Comparison of ENCODE assay signal across 1 cellular context in the genomic region with DNA sequence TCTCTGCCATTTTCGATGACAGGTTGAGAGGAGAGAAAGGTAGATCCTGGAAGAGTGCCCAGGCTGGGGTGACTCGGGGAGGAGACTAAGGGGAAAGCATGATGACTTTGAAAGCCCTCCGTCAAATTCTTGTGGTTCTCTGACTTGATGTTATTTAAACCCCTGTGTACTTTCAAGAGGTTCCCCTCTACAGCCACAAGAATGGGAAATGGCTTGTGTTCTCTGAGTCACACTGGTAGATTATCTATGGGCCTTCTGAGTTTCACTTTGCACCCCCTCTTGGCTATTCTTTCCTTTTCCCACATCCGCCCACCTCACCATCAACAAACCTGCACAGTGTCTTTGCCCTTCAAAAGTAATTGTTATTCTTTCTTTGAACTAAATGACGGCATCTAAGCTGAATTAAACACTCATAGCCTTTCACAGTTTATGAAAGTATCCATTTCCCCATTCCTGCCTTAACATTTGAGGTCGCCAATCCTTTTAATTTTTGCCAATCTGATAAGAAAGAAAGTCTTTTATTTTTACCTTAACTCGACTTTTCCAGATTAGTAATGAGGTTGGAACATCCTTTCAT.
TF ChIP-seq lines count a peak whose summit lies in the region.

No MANE protein-coding gene starts in this region.

TF ChIP-seq in GM12878, 131 proteins besides CTCF, POLR2A, EP300 and RAD21 (continued from another document):
- TF ChIP-seq, protein P1, sequence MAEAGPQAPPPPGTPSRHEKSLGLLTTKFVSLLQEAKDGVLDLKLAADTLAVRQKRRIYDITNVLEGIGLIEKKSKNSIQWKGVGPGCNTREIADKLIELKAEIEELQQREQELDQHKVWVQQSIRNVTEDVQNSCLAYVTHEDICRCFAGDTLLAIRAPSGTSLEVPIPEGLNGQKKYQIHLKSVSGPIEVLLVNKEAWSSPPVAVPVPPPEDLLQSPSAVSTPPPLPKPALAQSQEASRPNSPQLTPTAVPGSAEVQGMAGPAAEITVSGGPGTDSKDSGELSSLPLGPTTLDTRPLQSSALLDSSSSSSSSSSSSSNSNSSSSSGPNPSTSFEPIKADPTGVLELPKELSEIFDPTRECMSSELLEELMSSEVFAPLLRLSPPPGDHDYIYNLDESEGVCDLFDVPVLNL (IDR thresholded peaks at IDR 0.05; ENCODE audit: low read depth, low read length): no peak
- TF ChIP-seq TCF12 (IDR thresholded peaks at IDR 0.05; ENCODE audit: low read depth, low read length) (peak; percentile 68; the same call in 1 of the 2 replicates), SRF (IDR thresholded peaks at IDR 0.05; ENCODE audit: low read depth in 2 of 2, low read length in 2 of 2) (no peak), KAT2A (conservative IDR thresholded peaks at IDR 0.05; ENCODE audit: control insufficient read depth, low read depth, low read length) (no peak), CHD2 (IDR thresholded peaks at IDR 0.05; ENCODE audit: borderline replicate concordance, low read depth, low read length) (peak; percentile 70; the same call in 1 of the 2 replicates), HCFC1 (IDR thresholded peaks at IDR 0.05; ENCODE audit: low read length) (no peak), JUNB (IDR thresholded peaks at IDR 0.05) (peak; percentile 77), WRNIP1 (IDR thresholded peaks at IDR 0.05; ENCODE audit: borderline replicate concordance, low read depth, low read length) (no peak), RFX5 (IDR thresholded peaks at IDR 0.05; ENCODE audit: low read depth, low read length) (no peak), NBN (IDR thresholded peaks at IDR 0.05) (peak; percentile 97)
- TF ChIP-seq, protein P2, sequence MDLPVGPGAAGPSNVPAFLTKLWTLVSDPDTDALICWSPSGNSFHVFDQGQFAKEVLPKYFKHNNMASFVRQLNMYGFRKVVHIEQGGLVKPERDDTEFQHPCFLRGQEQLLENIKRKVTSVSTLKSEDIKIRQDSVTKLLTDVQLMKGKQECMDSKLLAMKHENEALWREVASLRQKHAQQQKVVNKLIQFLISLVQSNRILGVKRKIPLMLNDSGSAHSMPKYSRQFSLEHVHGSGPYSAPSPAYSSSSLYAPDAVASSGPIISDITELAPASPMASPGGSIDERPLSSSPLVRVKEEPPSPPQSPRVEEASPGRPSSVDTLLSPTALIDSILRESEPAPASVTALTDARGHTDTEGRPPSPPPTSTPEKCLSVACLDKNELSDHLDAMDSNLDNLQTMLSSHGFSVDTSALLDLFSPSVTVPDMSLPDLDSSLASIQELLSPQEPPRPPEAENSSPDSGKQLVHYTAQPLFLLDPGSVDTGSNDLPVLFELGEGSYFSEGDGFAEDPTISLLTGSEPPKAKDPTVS (IDR thresholded peaks at IDR 0.05; ENCODE audit: low read depth, low read length): no peak
- TF ChIP-seq, protein P3, sequence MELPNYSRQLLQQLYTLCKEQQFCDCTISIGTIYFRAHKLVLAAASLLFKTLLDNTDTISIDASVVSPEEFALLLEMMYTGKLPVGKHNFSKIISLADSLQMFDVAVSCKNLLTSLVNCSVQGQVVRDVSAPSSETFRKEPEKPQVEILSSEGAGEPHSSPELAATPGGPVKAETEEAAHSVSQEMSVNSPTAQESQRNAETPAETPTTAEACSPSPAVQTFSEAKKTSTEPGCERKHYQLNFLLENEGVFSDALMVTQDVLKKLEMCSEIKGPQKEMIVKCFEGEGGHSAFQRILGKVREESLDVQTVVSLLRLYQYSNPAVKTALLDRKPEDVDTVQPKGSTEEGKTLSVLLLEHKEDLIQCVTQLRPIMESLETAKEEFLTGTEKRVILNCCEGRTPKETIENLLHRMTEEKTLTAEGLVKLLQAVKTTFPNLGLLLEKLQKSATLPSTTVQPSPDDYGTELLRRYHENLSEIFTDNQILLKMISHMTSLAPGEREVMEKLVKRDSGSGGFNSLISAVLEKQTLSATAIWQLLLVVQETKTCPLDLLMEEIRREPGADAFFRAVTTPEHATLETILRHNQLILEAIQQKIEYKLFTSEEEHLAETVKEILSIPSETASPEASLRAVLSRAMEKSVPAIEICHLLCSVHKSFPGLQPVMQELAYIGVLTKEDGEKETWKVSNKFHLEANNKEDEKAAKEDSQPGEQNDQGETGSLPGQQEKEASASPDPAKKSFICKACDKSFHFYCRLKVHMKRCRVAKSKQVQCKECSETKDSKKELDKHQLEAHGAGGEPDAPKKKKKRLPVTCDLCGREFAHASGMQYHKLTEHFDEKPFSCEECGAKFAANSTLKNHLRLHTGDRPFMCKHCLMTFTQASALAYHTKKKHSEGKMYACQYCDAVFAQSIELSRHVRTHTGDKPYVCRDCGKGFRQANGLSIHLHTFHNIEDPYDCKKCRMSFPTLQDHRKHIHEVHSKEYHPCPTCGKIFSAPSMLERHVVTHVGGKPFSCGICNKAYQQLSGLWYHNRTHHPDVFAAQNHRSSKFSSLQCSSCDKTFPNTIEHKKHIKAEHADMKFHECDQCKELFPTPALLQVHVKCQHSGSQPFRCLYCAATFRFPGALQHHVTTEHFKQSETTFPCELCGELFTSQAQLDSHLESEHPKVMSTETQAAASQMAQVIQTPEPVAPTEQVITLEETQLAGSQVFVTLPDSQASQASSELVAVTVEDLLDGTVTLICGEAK (IDR thresholded peaks at IDR 0.05; ENCODE audit: borderline replicate concordance): no peak; the same call in 1 of the 2 replicates
- TF ChIP-seq, protein P4, sequence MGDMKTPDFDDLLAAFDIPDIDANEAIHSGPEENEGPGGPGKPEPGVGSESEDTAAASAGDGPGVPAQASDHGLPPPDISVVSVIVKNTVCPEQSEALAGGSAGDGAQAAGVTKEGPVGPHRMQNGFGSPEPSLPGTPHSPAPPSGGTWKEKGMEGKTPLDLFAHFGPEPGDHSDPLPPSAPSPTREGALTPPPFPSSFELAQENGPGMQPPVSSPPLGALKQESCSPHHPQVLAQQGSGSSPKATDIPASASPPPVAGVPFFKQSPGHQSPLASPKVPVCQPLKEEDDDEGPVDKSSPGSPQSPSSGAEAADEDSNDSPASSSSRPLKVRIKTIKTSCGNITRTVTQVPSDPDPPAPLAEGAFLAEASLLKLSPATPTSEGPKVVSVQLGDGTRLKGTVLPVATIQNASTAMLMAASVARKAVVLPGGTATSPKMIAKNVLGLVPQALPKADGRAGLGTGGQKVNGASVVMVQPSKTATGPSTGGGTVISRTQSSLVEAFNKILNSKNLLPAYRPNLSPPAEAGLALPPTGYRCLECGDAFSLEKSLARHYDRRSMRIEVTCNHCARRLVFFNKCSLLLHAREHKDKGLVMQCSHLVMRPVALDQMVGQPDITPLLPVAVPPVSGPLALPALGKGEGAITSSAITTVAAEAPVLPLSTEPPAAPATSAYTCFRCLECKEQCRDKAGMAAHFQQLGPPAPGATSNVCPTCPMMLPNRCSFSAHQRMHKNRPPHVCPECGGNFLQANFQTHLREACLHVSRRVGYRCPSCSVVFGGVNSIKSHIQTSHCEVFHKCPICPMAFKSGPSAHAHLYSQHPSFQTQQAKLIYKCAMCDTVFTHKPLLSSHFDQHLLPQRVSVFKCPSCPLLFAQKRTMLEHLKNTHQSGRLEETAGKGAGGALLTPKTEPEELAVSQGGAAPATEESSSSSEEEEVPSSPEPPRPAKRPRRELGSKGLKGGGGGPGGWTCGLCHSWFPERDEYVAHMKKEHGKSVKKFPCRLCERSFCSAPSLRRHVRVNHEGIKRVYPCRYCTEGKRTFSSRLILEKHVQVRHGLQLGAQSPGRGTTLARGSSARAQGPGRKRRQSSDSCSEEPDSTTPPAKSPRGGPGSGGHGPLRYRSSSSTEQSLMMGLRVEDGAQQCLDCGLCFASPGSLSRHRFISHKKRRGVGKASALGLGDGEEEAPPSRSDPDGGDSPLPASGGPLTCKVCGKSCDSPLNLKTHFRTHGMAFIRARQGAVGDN (IDR thresholded peaks at IDR 0.05): no peak
